1 cellular context compared by ENCODE assay signal in the genomic region with DNA sequence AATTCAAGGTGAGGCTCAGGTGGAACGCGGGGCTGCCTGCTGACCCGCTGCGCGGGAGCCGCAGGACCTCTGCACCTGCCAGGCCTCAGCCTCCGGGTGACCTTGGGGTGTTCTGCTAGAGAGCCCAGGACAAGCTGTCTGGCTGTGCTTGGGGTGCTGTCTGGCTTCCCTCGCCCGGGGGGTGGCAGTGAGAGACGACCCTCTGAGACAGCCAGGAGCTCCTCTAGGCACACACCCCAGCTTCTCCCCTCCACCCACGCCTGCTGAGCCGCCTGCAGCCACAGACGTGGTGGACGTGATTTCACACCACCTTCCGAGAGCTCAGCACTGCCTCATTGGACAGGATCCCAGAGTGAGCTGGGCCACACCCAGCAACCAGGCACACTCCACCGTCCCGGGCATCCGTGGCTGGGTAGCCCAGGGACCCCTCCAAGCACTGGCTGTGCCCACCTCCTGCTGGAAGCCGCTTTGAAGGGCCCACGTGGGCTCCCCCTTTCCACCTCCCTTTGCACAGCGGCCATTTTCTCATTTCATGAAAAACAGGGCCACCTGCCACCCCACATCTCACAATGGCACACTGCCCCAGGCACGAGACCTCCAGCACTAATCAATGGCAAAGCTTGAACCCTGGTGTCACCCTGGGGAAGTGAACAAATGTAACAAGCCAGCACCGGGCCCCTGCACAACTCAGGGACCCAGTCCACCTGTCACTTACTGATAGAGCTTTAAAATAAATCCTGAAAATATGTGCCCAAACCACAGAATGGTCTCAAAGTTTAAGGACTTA.
TF ChIP-seq lines count a peak whose summit lies in the region.

No MANE protein-coding gene starts in this region.

TF ChIP-seq in GM23338, 12 proteins besides CTCF, POLR2A, EP300 and RAD21 (continued from another document):
- TF ChIP-seq, protein P1, sequence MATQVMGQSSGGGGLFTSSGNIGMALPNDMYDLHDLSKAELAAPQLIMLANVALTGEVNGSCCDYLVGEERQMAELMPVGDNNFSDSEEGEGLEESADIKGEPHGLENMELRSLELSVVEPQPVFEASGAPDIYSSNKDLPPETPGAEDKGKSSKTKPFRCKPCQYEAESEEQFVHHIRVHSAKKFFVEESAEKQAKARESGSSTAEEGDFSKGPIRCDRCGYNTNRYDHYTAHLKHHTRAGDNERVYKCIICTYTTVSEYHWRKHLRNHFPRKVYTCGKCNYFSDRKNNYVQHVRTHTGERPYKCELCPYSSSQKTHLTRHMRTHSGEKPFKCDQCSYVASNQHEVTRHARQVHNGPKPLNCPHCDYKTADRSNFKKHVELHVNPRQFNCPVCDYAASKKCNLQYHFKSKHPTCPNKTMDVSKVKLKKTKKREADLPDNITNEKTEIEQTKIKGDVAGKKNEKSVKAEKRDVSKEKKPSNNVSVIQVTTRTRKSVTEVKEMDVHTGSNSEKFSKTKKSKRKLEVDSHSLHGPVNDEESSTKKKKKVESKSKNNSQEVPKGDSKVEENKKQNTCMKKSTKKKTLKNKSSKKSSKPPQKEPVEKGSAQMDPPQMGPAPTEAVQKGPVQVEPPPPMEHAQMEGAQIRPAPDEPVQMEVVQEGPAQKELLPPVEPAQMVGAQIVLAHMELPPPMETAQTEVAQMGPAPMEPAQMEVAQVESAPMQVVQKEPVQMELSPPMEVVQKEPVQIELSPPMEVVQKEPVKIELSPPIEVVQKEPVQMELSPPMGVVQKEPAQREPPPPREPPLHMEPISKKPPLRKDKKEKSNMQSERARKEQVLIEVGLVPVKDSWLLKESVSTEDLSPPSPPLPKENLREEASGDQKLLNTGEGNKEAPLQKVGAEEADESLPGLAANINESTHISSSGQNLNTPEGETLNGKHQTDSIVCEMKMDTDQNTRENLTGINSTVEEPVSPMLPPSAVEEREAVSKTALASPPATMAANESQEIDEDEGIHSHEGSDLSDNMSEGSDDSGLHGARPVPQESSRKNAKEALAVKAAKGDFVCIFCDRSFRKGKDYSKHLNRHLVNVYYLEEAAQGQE (IDR thresholded peaks at IDR 0.05; ENCODE audit: unreplicated experiment) = no peak
- TF ChIP-seq, protein P2, sequence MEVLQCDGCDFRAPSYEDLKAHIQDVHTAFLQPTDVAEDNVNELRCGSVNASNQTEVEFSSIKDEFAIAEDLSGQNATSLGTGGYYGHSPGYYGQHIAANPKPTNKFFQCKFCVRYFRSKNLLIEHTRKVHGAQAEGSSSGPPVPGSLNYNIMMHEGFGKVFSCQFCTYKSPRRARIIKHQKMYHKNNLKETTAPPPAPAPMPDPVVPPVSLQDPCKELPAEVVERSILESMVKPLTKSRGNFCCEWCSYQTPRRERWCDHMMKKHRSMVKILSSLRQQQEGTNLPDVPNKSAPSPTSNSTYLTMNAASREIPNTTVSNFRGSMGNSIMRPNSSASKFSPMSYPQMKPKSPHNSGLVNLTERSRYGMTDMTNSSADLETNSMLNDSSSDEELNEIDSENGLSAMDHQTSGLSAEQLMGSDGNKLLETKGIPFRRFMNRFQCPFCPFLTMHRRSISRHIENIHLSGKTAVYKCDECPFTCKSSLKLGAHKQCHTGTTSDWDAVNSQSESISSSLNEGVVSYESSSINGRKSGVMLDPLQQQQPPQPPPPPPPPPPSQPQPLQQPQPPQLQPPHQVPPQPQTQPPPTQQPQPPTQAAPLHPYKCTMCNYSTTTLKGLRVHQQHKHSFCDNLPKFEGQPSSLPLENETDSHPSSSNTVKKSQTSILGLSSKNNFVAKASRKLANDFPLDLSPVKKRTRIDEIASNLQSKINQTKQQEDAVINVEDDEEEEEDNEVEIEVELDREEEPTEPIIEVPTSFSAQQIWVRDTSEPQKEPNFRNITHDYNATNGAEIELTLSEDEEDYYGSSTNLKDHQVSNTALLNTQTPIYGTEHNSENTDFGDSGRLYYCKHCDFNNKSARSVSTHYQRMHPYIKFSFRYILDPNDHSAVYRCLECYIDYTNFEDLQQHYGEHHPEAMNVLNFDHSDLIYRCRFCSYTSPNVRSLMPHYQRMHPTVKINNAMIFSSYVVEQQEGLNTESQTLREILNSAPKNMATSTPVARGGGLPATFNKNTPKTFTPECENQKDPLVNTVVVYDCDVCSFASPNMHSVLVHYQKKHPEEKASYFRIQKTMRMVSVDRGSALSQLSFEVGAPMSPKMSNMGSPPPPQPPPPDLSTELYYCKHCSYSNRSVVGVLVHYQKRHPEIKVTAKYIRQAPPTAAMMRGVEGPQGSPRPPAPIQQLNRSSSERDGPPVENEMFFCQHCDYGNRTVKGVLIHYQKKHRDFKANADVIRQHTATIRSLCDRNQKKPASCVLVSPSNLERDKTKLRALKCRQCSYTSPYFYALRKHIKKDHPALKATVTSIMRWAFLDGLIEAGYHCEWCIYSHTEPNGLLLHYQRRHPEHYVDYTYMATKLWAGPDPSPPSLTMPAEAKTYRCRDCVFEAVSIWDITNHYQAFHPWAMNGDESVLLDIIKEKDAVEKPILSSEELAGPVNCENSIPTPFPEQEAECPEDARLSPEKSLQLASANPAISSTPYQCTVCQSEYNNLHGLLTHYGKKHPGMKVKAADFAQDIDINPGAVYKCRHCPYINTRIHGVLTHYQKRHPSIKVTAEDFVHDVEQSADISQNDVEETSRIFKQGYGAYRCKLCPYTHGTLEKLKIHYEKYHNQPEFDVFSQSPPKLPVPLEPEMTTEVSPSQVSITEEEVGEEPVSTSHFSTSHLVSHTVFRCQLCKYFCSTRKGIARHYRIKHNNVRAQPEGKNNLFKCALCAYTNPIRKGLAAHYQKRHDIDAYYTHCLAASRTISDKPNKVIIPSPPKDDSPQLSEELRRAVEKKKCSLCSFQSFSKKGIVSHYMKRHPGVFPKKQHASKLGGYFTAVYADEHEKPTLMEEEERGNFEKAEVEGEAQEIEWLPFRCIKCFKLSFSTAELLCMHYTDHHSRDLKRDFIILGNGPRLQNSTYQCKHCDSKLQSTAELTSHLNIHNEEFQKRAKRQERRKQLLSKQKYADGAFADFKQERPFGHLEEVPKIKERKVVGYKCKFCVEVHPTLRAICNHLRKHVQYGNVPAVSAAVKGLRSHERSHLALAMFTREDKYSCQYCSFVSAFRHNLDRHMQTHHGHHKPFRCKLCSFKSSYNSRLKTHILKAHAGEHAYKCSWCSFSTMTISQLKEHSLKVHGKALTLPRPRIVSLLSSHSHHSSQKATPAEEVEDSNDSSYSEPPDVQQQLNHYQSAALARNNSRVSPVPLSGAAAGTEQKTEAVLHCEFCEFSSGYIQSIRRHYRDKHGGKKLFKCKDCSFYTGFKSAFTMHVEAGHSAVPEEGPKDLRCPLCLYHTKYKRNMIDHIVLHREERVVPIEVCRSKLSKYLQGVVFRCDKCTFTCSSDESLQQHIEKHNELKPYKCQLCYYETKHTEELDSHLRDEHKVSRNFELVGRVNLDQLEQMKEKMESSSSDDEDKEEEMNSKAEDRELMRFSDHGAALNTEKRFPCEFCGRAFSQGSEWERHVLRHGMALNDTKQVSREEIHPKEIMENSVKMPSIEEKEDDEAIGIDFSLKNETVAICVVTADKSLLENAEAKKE (CRISPR knock-in tag; IDR thresholded peaks at IDR 0.05) = no peak
- no peak for TF ChIP-seq EZH2 (IDR thresholded peaks at IDR 0.05; ENCODE audit: low read depth, unreplicated experiment)
- no peak for TF ChIP-seq ZNF331 (CRISPR knock-in tag; IDR thresholded peaks at IDR 0.05; ENCODE audit: low read depth)
- TF ChIP-seq STAT1 (IDR thresholded peaks at IDR 0.05; ENCODE audit: unreplicated experiment) = no peak
